Comparison of ENCODE assay signal across 8 cellular contexts in the genomic region with DNA sequence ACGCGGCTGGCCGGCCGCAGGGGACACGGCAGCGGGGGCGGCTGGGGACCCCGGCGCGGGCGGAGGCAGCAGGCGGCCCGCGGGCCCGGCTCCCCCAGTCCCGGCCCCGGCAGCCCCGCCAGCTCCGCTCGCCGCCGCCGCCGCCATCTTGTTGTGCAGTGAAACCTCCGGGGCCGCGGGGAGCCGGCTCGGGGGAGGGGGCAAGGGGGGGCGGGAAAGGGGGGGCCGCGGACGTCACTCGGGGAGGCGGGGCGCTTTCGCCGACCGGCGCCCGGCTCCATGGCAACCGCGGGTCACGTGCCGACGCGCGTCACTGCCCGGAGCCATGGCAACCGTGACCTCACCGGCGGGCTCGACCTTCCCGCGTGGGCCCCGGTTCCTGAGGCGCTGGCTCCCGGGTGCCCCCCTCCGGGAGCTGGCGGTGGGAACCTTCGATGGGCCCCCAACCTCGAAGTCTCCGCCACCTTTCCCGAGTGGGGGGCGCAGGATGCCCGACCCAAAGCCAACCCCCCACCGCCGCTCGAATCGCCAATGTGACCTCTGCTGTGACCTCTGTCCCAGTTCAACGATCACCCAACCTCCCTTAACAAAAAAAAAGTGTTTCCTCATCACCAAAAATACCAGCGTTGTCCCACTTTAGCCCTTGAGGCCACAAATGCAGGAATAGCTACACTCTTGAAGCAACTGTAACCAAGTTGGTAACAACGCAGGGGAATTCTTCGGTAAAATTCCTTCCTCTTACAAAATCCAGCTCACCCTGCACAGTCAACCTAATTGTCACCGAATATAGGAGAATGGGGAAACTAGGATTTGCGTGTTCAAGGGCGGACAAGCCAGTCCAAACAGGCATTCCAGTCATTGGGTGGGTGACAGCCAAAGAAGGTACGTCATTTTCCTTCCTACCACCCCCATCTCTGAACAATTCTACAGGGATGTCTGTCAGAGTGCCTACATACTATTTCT. TPM values are rescaled to one million over a fixed set of nuclear protein-coding genes. Genes with fewer than 3 reads are reported as not detected.
DNase-seq lines count a peak whose midpoint lies in the region; ATAC-seq and TF ChIP-seq lines count a peak whose summit lies in the region.

Gene SIK3, minus strand, starts transcription at position 160 of the 963 bp plus-strand sequence. Its CDS starts 13 bp downstream, at position 147.

- H3K27ac ChIP-seq in mammary epithelial cell (ENCODE audit: insufficient read depth, low read depth, low read length): peak within 1 kb of the TSS; percentile 94

- no peaks in the 10 kb centered on the region for H3K9me3 Mint-ChIP-seq in immature natural killer cell

- peak within 1 kb of the TSS; percentile 96 to 100 (median 99) for H3K27ac Mint-ChIP-seq in immature natural killer cell

- H3K4me3 ChIP-seq in WI38 (ENCODE audit: low read depth, low read length): peak within 1 kb of the TSS; percentile 94
- H3K4me3 ChIP-seq in mammary epithelial cell (replicated peaks in 1 of 3; ENCODE audit: insufficient read depth in 1 of 3, low read depth in 2 of 3, low read length in 3 of 3): peak within 1 kb of the TSS; percentile 89 to 94 (median 90)

- H3K4me1 Mint-ChIP-seq in immature natural killer cell: peaks cover 62 to 67% of the 10 kb centered on the region in 2 donors

- H3K4me1 ChIP-seq in mammary epithelial cell (ENCODE audit: insufficient read depth, low read length): peaks cover 37% of the 10 kb centered on the region

- H3K36me3 ChIP-seq in mammary epithelial cell (ENCODE audit: insufficient read depth, low read length): no peaks in the 10 kb centered on the region

- H3K79me2 ChIP-seq in mammary epithelial cell (ENCODE audit: insufficient read depth, low read length): peaks cover 46% of the 10 kb centered on the region

- ATAC-seq in GM18861 (IDR thresholded peaks at IDR 0.05; ENCODE audit: unreplicated experiment) (peak; percentile 50), HG03103 (IDR thresholded peaks at IDR 0.05; ENCODE audit: low read depth, unreplicated experiment) (peak; percentile 70)

- peak within 1 kb of the TSS; percentile 97 for H3K9ac ChIP-seq in mammary epithelial cell (ENCODE audit: insufficient read depth, low read length)

- BruUV-seq in mammary epithelial cell (replicated peaks; lab: Mats Ljungman, UMichigan): TSS peak; percentile 94

- no peaks in the 10 kb centered on the region for H3K27me3 ChIP-seq in mammary epithelial cell (ENCODE audit: insufficient read depth, low read length)

- intact Hi-C loops in mammary epithelial cell (cut with micrococcal nuclease): loop anchor here (1.0 to 5.0 kb wide), 3 partner anchors 51 to 218 kb away; no protein-coding TSS in a partner anchor

- no peaks in the 10 kb centered on the region for H4K20me1 ChIP-seq in mammary epithelial cell (ENCODE audit: insufficient read depth, low read length)

- peak within 1 kb of the TSS; percentile 78 for H3K4me2 ChIP-seq in mammary epithelial cell (ENCODE audit: insufficient read depth, low read depth, low read length)

- CTCF ChIA-PET in mammary epithelial cell (lab: Charles Lee; ENCODE audit: low non-redundant PET): interaction anchor here (0.6 to 1.0 kb wide), 3 partner anchors 123 to 308 kb away, joined by 3 to 4 read pairs (median 3); no protein-coding TSS in a partner anchor

- no peaks in the 10 kb centered on the region for H3K9me3 ChIP-seq in mammary epithelial cell (replicated peaks; ENCODE audit: insufficient read depth, low read length)

- H3K4me3 Mint-ChIP-seq in immature natural killer cell: peak within 1 kb of the TSS; percentile 93 to 96 (median 93)

- under 1% methylated on average over 13 of the region's 78 CpGs for WGBS in mammary epithelial cell (ENCODE audit: low coverage, missing lambda C conversion rate)

- DNase-seq in A172 (ENCODE audit: low spot score): peak; percentile 46
- DNase-seq in NCI-H2196 (lab: John Stamatoyannopoulos, UW; ENCODE audit: unreplicated experiment): peak; percentile 94
- DNase-seq in mammary epithelial cell: peak; percentile 88
- DNase-seq in immature natural killer cell: peak; percentile 94 to 95 (median 94)
- peak; percentile 72 for DNase-seq in smooth muscle cell of the brain vasculature (ENCODE audit: low read depth, low spot score)

- H3K27me3 Mint-ChIP-seq in immature natural killer cell (ENCODE audit: low read depth in 3 of 3): peaks cover 17 to 23% (median 19%) of the 10 kb centered on the region in 3 donors

- TF ChIP-seq CTCF in WI38 (IDR thresholded peaks at IDR 0.05; ENCODE audit: low read depth, low read length) (peak; percentile 58), mammary epithelial cell (conservative IDR thresholded peaks at IDR 0.05 in 1 of 2, IDR thresholded peaks at IDR 0.05 in 1 of 2; ENCODE audit: extremely low read depth in 1 of 2, insufficient read depth in 1 of 2, low read depth in 1 of 2, low read length in 2 of 2) (peak; percentile 35 to 68)

- dilution Hi-C loops in mammary epithelial cell (cut with HindIII; ENCODE audit: low sequenced_read_pairs): loop anchor here (5.0 kb wide), 1 partner anchor 56 kb away; no protein-coding TSS in a partner anchor

- in situ Hi-C loops in mammary epithelial cell (cut with MboI; ENCODE audit: low sequenced_read_pairs in 2 of 2): loop anchor here in 1 of 2 donors (5.0 to 10.0 kb wide), 2 partner anchors 114 to 226 kb away; no protein-coding TSS in a partner anchor

- no peaks in the 10 kb centered on the region for H3K36me3 Mint-ChIP-seq in immature natural killer cell

- peak within 1 kb of the TSS; percentile 80 for H2AFZ ChIP-seq in mammary epithelial cell (ENCODE audit: low read depth, low read length)

RNA-seq across cellular contexts. Expression of gene SIK3, which starts in this region (rescaled TPM):
- total RNA-seq in A172 (2014; rRNA removed; shearing (Covaris generic)): 4.1 and 6.9 TPM in 2 replicates
- 10 to 100 TPM; 22.8 to 36.5 TPM for total RNA-seq in mammary epithelial cell
- polyA plus RNA-seq in mammary epithelial cell (6.1 TPM), immature natural killer cell (10 to 100 TPM in 2 of 3 donors, 1 to 10 TPM in 1; 3.7 to 26.2 (median 16.5) TPM)
- 49.1 TPM for polyA minus RNA-seq in mammary epithelial cell

Comparison
In these comparisons a context has a peak if more than half of its experiments do, and no peak if none do; other contexts are left out.
1. Peak in every context shown above with its lines: DNase-seq, ATAC-seq, H3K4me3 ChIP-seq and H3K27ac ChIP-seq.